ENCODE assay signal across 8 cellular contexts in the genomic region with DNA sequence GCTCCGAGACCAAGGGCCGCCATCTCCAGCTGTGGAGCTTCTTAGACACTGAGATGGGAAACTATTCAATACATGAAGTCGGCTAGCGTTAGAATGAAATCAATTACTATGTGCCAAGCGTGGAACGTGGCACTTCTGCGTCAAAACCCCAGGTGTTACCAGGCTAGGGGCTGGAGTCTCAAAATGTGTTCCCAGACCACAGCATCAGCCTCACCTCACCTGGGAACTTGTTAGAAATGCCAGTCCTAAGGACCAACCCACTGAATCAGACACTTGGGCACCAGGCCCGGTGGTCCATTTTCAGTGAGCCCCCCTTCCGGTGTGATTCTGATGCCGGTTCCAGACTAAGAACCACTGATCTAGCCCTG. TPM values are rescaled to one million over a fixed set of nuclear protein-coding genes. Genes with fewer than 3 reads are reported as not detected.
DNase-seq lines count a peak whose midpoint lies in the region; ATAC-seq and TF ChIP-seq lines count a peak whose summit lies in the region.

No MANE protein-coding gene starts in this region.

- TF ChIP-seq CTCF in RWPE2 (IDR thresholded peaks at IDR 0.05; ENCODE audit: poor library complexity, severe bottlenecking) (no peak), esophagus muscularis mucosa (IDR thresholded peaks at IDR 0.05) (no peak)

- peak overlapping the region; percentile 100 for H3K27ac ChIP-seq in RWPE2 (ENCODE audit: poor library complexity, severe bottlenecking)
- H3K27ac ChIP-seq in esophagus muscularis mucosa (replicated peaks in 1 of 4), result peak overlapping the region; percentile 97 to 100 (median 100)

- WGBS in esophagus muscularis mucosa, result 32% methylated on average over 10 of the region's 10 CpGs

- H3K4me1 ChIP-seq in RWPE2 (ENCODE audit: insufficient read depth, poor library complexity, severe bottlenecking), result peaks cover 36% of the 10 kb centered on the region
- peaks cover 57 to 66% (median 58%) of the 10 kb centered on the region in 4 donors for H3K4me1 ChIP-seq in esophagus muscularis mucosa

- no peaks in the 10 kb centered on the region for H3K9me3 ChIP-seq in RWPE2 (ENCODE audit: severe bottlenecking)
- H3K9me3 ChIP-seq in esophagus muscularis mucosa, result no peaks in the 10 kb centered on the region

- ATAC-seq in RWPE2 (ENCODE audit: low read depth), result no peak

- H3K27me3 ChIP-seq in RWPE2 (ENCODE audit: insufficient read depth, poor library complexity, severe bottlenecking) (no peaks in the 10 kb centered on the region), esophagus muscularis mucosa (no peaks in the 10 kb centered on the region)

- TF ChIP-seq EP300 in esophagus muscularis mucosa (IDR thresholded peaks at IDR 0.05), result no peak

- TF ChIP-seq POLR2A in esophagus muscularis mucosa (IDR thresholded peaks at IDR 0.05; ENCODE audit: low read depth), result no peak

- intact Hi-C loops in esophagus muscularis mucosa (cut with DNase I), result no loop called here
- intact Hi-C loops in posterior vena cava (cut with DNase I), result loop anchor here in 1 of 2 donors (5.0 kb wide), 1 partner anchor 89 kb away; a partner anchor contains a TSS

- H3K4me3 ChIP-seq in RWPE2 (ENCODE audit: severe bottlenecking), result peak overlapping the region; percentile 12
- peak overlapping the region; percentile 65 to 94 (median 84) for H3K4me3 ChIP-seq in esophagus muscularis mucosa

- H3K36me3 ChIP-seq in RWPE2 (ENCODE audit: low read depth) (peaks cover 15% of the 10 kb centered on the region; the same call in 1 of the 2 replicates), esophagus muscularis mucosa (peaks cover 0 to 12% (median 9%) of the 10 kb centered on the region in 4 donors)

- peak; percentile 41 for DNase-seq in COLO668 (lab: John Stamatoyannopoulos, UW; ENCODE audit: unreplicated experiment)
- DNase-seq in RWPE2 (ENCODE audit: low spot score), result no peak
- DNase-seq in esophagus muscularis mucosa (ENCODE audit: extremely low spot score), result no peak
- DNase-seq in posterior vena cava (ENCODE audit: low spot score), result peak; percentile 75
- DNase-seq in OCI-M1 (lab: John Stamatoyannopoulos, UW), result no peak
- DNase-seq in amniotic stem cell (lab: John Stamatoyannopoulos, UW), result no peak
- no peak for DNase-seq in SW 1271 (lab: John Stamatoyannopoulos, UW)
- no peak for DNase-seq in NCI-H82 (lab: John Stamatoyannopoulos, UW)

RNA-seq across cellular contexts. Expression of a gene that starts 5.0 kb away (rescaled TPM):
- 10 to 100 TPM in 3 of 4 donors, 1 to 10 TPM in 1; 9.4 to 27.1 (median 19.9) TPM for total RNA-seq in esophagus muscularis mucosa
- 10 to 100 TPM; 20.2 to 20.9 TPM for total RNA-seq in posterior vena cava

RNA-seq across cellular contexts. Expression of a gene that starts 5.3 kb away (rescaled TPM):
- total RNA-seq in esophagus muscularis mucosa (10 to 100 TPM in 3 of 4 donors, 1 to 10 TPM in 1; 7.0 to 23.2 (median 15.9) TPM), posterior vena cava (10 to 100 TPM in 1 of 2 donors, 1 to 10 TPM in 1; 5.3 to 10.4 TPM)

RNA-seq across cellular contexts. Expression of a gene that starts 59.9 kb away (rescaled TPM):
- total RNA-seq in esophagus muscularis mucosa (1 to 10 TPM in 2 of 4 donors, under 1 TPM in 2; 0.65 to 3.3 (median 1.3) TPM), posterior vena cava (10 to 100 TPM in 1 of 2 donors, 1 to 10 TPM in 1; 5.6 to 17.4 TPM)

Comparison
In these comparisons a context has a peak if more than half of its experiments do, and no peak if none do; other contexts are left out.
1. DNase-seq: peak in COLO668 (single experiment) and posterior vena cava (single experiment); none in RWPE2 (single experiment), esophagus muscularis mucosa (single experiment), OCI-M1 (single experiment), amniotic stem cell (single experiment), SW 1271 (0 of 2) and NCI-H82 (single experiment).